ENCODE assay signal across 8 cellular contexts in genomic region chrX:68828740-68829593, GRCh38. TPM values are rescaled to one million over a fixed set of nuclear protein-coding genes. Genes with fewer than 3 reads are reported as not detected.
A peak's percentile ranks its signal among the peaks of the same experiment; 100 is the strongest.
DNase-seq lines count a peak whose midpoint lies in the region; ATAC-seq and TF ChIP-seq lines count a peak whose summit lies in the region.

TSS of gene EFNB1 (plus strand) at chrX:68829021. CDS start at chrX:68829777, 756 bp downstream.

- no peaks in the 10 kb centered on the region for H3K36me3 Mint-ChIP-seq in T-cell

- CTCF ChIA-PET in T-cell (lab: Charles Lee), result interaction anchor here (0.6 to 2.8 kb wide), 18 partner anchors 8 to 1304 kb away, joined by 3 to 43 read pairs (median 4); partner anchors contain the start of genes IGBP1 (in 1 of the 2) and PJA1 (in 1 of the 2)

- DNase-seq in GM12865 (ENCODE audit: low read depth) (peak; percentile 94), NCI-H1417 treated with DMSO at 0.1 percent for 48 hours (lab: John Stamatoyannopoulos, UW) (peak; percentile 70), T-cell (peak; percentile 62 to 87 (median 81)), amniotic epithelial cell (ENCODE audit: low read depth) (peak; percentile 93), heart right ventricle (peak; percentile 90 to 92), posterior vena cava (ENCODE audit: low spot score) (peak; percentile 97), upper lobe of left lung (peak; percentile 90 to 92)

- H3K4me3 ChIP-seq in GM12865 (ENCODE audit: low read depth, low read length), result peak within 1 kb of the TSS; percentile 73
- peak within 1 kb of the TSS; percentile 47 to 90 (median 84) for H3K4me3 ChIP-seq in heart right ventricle
- peak within 1 kb of the TSS; percentile 64 to 82 (median 68) for H3K4me3 ChIP-seq in upper lobe of left lung

- 0 to 1% methylated on average over 56 to 79 of the region's 82 CpGs for WGBS in heart right ventricle, 2 donors
- WGBS in upper lobe of left lung, 2 donors, result 45% methylated on average over 76 of the region's 82 CpGs; no CpG with 5 or more reads in 1 of the 2 donors

- H3K27me3 ChIP-seq in heart right ventricle (peaks cover 0 to 62% (median 0%) of the 10 kb centered on the region in 7 donors), upper lobe of left lung (no peaks in the 10 kb centered on the region)

- H3K27ac ChIP-seq in heart right ventricle (peak within 1 kb of the TSS; percentile 50 to 90 (median 87)), upper lobe of left lung (peak within 1 kb of the TSS; percentile 80 to 92 (median 90))

- H3K4me1 ChIP-seq in heart right ventricle (peaks cover 0 to 28% (median 10%) of the 10 kb centered on the region in 9 donors), upper lobe of left lung (peaks cover 0 to 9% (median 0%) of the 10 kb centered on the region in 4 donors)

- TF ChIP-seq POLR2A in upper lobe of left lung (IDR thresholded peaks at IDR 0.05), result peak in 3 of 4 donors; percentile 76 to 96 (median 94)

- TF ChIP-seq CTCF in GM12865 (IDR thresholded peaks at IDR 0.05; ENCODE audit: insufficient read depth, low read depth, low read length, missing control alignments) (no peak), heart right ventricle (IDR thresholded peaks at IDR 0.05) (no peak), upper lobe of left lung (IDR thresholded peaks at IDR 0.05) (no peak)

- H3K36me3 ChIP-seq in heart right ventricle, result no peaks in the 10 kb centered on the region
- H3K36me3 ChIP-seq in upper lobe of left lung, result no peaks in the 10 kb centered on the region

- ATAC-seq in HG02678 (IDR thresholded peaks at IDR 0.05; ENCODE audit: unreplicated experiment) (peak; percentile 98), T-cell (replicated peaks in 1 of 4) (peak; percentile 89 to 94 (median 92)), heart right ventricle (peak; percentile 90 to 97 (median 93)), upper lobe of left lung (ENCODE audit: low FRiP score in 2 of 2) (peak; percentile 95 to 96)

- intact Hi-C loops in heart right ventricle (cut with DNase I) (loop anchor here (1.0 to 10.0 kb wide), 18 partner anchors 66 to 558 kb away; no protein-coding TSS in a partner anchor), posterior vena cava (cut with DNase I) (loop anchor here (5.0 to 10.0 kb wide), 3 partner anchors 386 to 556 kb away; no protein-coding TSS in a partner anchor)

- H3K4me1 Mint-ChIP-seq in T-cell, result peaks cover 20 to 27% (median 21%) of the 10 kb centered on the region in 3 donors

- TF ChIP-seq EP300 in upper lobe of left lung (IDR thresholded peaks at IDR 0.05), result peak in 1 of 4 donors; percentile 21

- POLR2A ChIA-PET in T-cell (lab: Charles Lee), result interaction anchor here (0.5 to 1.3 kb wide), 4 partner anchors 66 to 1305 kb away, joined by 3 to 6 read pairs (median 3); partner anchors contain the start of gene PJA1 (in 1 of the 2)

- no peaks in the 10 kb centered on the region for H3K9me3 Mint-ChIP-seq in T-cell

- H3K27me3 Mint-ChIP-seq in T-cell, result no peaks in the 10 kb centered on the region

- H3K9me3 ChIP-seq in heart right ventricle (no peaks in the 10 kb centered on the region), upper lobe of left lung (no peaks in the 10 kb centered on the region)

- H3K4me3 Mint-ChIP-seq in T-cell, result peak within 1 kb of the TSS; percentile 86 to 93 (median 87)

- H3K27ac Mint-ChIP-seq in T-cell, result peak within 1 kb of the TSS; percentile 76 to 87

RNA-seq across cellular contexts. Expression of gene EFNB1, which starts in this region (rescaled TPM):
- total RNA-seq in T-cell (1 to 10 TPM; 3.9 to 7.8 (median 7.4) TPM), heart right ventricle (10 to 100 TPM; 10.8 to 45.1 (median 16.5) TPM), posterior vena cava (10 to 100 TPM; 18.9 to 26.4 TPM), upper lobe of left lung (10 to 100 TPM; 17.8 to 74.7 (median 40.0) TPM)
- 10 to 100 TPM; 30.3 to 33.5 TPM for polyA plus RNA-seq in heart right ventricle

Comparison
In these comparisons a context has a peak if more than half of its experiments do, and no peak if none do; other contexts are left out.
1. Peak in every context shown above with its lines: DNase-seq, ATAC-seq, H3K4me3 ChIP-seq and H3K27ac ChIP-seq.